8 cellular contexts compared by ENCODE assay signal in the genomic region with DNA sequence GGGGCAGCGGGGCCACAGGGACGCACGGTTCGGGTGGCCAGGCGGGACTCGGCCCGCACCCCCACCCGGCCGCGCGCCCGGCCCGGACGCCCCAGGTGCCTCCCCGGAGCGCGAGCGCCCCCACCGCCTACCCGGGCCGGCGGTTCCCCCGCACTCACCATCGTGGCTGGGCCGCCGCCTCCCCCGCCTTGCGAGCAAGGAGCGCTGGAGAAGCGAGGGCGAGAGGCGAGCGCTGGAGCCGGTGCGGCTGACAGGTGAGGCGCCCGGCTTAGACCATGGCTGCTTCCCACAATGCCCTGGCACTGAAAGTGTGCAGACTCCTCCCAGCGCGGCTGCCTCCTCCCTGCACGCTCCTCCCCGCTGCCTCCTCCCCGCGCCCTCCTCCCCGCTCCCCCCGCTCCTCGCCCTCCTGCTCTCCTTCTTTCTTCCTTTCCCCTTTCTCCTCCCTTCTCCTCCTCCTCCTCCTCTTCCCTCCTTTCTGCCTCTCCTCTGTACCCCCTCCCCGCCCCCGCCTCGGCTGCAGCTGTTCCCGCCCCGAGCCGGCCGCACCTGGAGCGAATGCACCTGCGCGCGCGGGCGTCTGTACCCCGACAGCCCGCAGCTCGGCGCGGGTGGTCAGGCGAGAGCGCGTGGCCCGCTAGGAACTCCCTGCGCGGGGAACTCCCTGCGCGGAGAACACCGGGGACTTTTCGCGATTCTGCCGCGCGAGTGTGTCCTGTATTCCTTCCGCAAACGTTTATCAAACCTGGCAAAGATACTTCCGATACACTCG. TPM values are rescaled to one million over a fixed set of nuclear protein-coding genes. Genes with fewer than 3 reads are reported as not detected.
DNase-seq lines count a peak whose midpoint lies in the region; ATAC-seq and TF ChIP-seq lines count a peak whose summit lies in the region.

A gene (minus strand): TSS at position 293 of the 772 bp plus-strand sequence. CDS start 132 bp downstream, at position 161.

- peaks cover 64% of the 10 kb centered on the region for H3K4me1 Mint-ChIP-seq in activated B cell treated with CpG ODN at 0.5 μM for 24 hours

- H3K27me3 ChIP-seq in ACC112 (ENCODE audit: insufficient read depth, low read length) (no peaks in the 10 kb centered on the region), kidney epithelial cell (ENCODE audit: control insufficient read depth, insufficient read depth, low read length) (no peaks in the 10 kb centered on the region)

- peak within 1 kb of the TSS; percentile 91 for H2AFZ ChIP-seq in ACC112 (ENCODE audit: low read length, unreplicated experiment)

- ATAC-seq in GM18520 (IDR thresholded peaks at IDR 0.05; ENCODE audit: unreplicated experiment) (peak; percentile 64), HG03039 (IDR thresholded peaks at IDR 0.05; ENCODE audit: unreplicated experiment) (peak; percentile 72), activated B cell treated with CpG ODN at 0.5 μM for 24 hours (ENCODE audit: low read depth) (peak; percentile 75)

- TF ChIP-seq CTCF in activated B cell treated with CpG ODN at 0.5 μM for 24 hours (IDR thresholded peaks at IDR 0.05) (no peak), cardiac fibroblast (IDR thresholded peaks at IDR 0.05; ENCODE audit: low read depth, low read length) (no peak), kidney epithelial cell (IDR thresholded peaks at IDR 0.05; ENCODE audit: insufficient read depth, low read length, poor library complexity, severe bottlenecking) (no peak)

- intact Hi-C loops in activated B cell treated with CpG ODN at 0.5 μM for 24 hours (cut with micrococcal nuclease) = loop anchor here (1.0 to 5.0 kb wide), 8 partner anchors 17 to 975 kb away; a partner anchor contains a TSS

- H3K4me1 ChIP-seq in ACC112 (ENCODE audit: control insufficient read depth, insufficient read depth, low read length, unreplicated experiment) = peaks cover 7% of the 10 kb centered on the region

- H3K27ac Mint-ChIP-seq in activated B cell treated with CpG ODN at 0.5 μM for 24 hours = peak within 1 kb of the TSS; percentile 96

- H3K27ac ChIP-seq in ACC112 (ENCODE audit: low read depth, low read length) = no peak within 1 kb of the TSS

- peak within 1 kb of the TSS; percentile 99 for H3K4me3 Mint-ChIP-seq in activated B cell treated with CpG ODN at 0.5 μM for 24 hours

- no peaks in the 10 kb centered on the region for H3K27me3 Mint-ChIP-seq in activated B cell treated with CpG ODN at 0.5 μM for 24 hours

- POLR2A ChIA-PET in activated B cell treated with CpG ODN at 0.5 μM for 24 hours (lab: Charles Lee) = interaction anchor here (0.6 to 8.2 kb wide), 13 partner anchors 14 to 188 kb away, joined by 3 to 80 read pairs (median 6); a partner anchor contains a TSS

- H3K36me3 ChIP-seq in ACC112 (ENCODE audit: insufficient read depth, low read length) (no peaks in the 10 kb centered on the region), kidney epithelial cell (ENCODE audit: control insufficient read depth, insufficient read depth, low read length) (no peaks in the 10 kb centered on the region)

- CTCF ChIA-PET in activated B cell treated with CpG ODN at 0.5 μM for 24 hours (lab: Charles Lee) = interaction anchor here (0.6 to 1.5 kb wide), 5 partner anchors 22 to 156 kb away, joined by 3 to 5 read pairs (median 3); no protein-coding TSS in a partner anchor

- DNase-seq in NCI-H2107 treated with DMSO at 0.1 percent for 48 hours (lab: John Stamatoyannopoulos, UW; ENCODE audit: unreplicated experiment) = peak; percentile 63
- DNase-seq in activated B cell treated with CpG ODN at 0.5 μM for 24 hours = peak; percentile 76
- peak; percentile 50 to 56 for DNase-seq in cardiac fibroblast (ENCODE audit: low read depth in 2 of 2)
- DNase-seq in kidney epithelial cell (ENCODE audit: low read depth) = no peak
- DNase-seq in stimulated activated CD4-positive, alpha-beta T cell treated with anti-CD3 and anti-CD28 coated beads, Interleukin-1b, Interleukin-23, amount 100 ng/mL, for 24 hours (ENCODE audit: low read depth in 4 of 4, low spot score in 1 of 4) = peak; percentile 34 to 69 (median 54)

- no peaks in the 10 kb centered on the region for H3K9me3 Mint-ChIP-seq in activated B cell treated with CpG ODN at 0.5 μM for 24 hours

- H3K4me3 ChIP-seq in ACC112 (ENCODE audit: low read depth, low read length) (peak within 1 kb of the TSS; percentile 84), cardiac fibroblast (replicated peaks in 1 of 2; ENCODE audit: low read depth in 2 of 2, low read length in 2 of 2) (peak within 1 kb of the TSS; percentile 71 to 75), kidney epithelial cell (ENCODE audit: low read depth, low read length) (peak within 1 kb of the TSS; percentile 76)

- peaks cover 25% of the 10 kb centered on the region for H3K36me3 Mint-ChIP-seq in activated B cell treated with CpG ODN at 0.5 μM for 24 hours (ENCODE audit: low read depth)

- peaks cover 4% of the 10 kb centered on the region for H3K79me2 ChIP-seq in ACC112 (ENCODE audit: control insufficient read depth, insufficient read depth, low read length, unreplicated experiment)

RNA-seq across cellular contexts. Expression of the gene that starts here (rescaled TPM):
- 46.0 and 46.3 TPM in 2 replicates for total RNA-seq in activated B cell treated with CpG ODN at 0.5 μM for 24 hours
- total RNA-seq in kidney epithelial cell = 21.4 and 22.4 TPM in 2 replicates
